Comparison of ENCODE assay signal across 27 cellular contexts in genomic region chr10:1301138-1301537, GRCh38.
DNase-seq lines count a peak whose midpoint lies in the region; ATAC-seq, FAIRE-seq and TF ChIP-seq lines count a peak whose summit lies in the region.
"Had no signal": no experiment of that assay in that cellular context is flagged by ENCODE, and none has a peak within 500 bp of the region (broad histone marks: within the 10 kb centered on the region; RNA-seq: fewer than 3 reads in every experiment).

No MANE protein-coding gene starts in this region.

- no peak overlapping the region for H3K4me2 ChIP-seq in DOHH2 (ENCODE audit: low read length)
- H3K4me2 ChIP-seq: KMS-11 had no signal

- H3K27ac ChIP-seq in A673 (ENCODE audit: low read depth, low read length, poor library complexity, severe bottlenecking) (no peak overlapping the region), DOHH2 (ENCODE audit: low read depth, low read length) (no peak overlapping the region)
- H3K27ac ChIP-seq: colonic mucosa, gastrocnemius medialis, KMS-11, SK-N-MC, thoracic aorta, vagina, WERI-Rb-1 had no signal

- H3K4me3 ChIP-seq in A673 (ENCODE audit: low read depth, low read length, poor library complexity, severe bottlenecking) = no peak overlapping the region
- no peak overlapping the region for H3K4me3 ChIP-seq in DOHH2 (ENCODE audit: low read length)
- H3K4me3 ChIP-seq: colonic mucosa, gastrocnemius medialis, SK-N-MC, thoracic aorta, vagina had no signal

- TF ChIP-seq CTCF in A673 (conservative IDR thresholded peaks at IDR 0.05; ENCODE audit: low read depth, low read length) (peak; percentile 17; the same call in 1 of the 2 replicates), DOHH2 (IDR thresholded peaks at IDR 0.05; ENCODE audit: low read depth, low read length, poor library complexity, severe bottlenecking) (peak; percentile 24)

- H3K79me2 ChIP-seq in DOHH2 (ENCODE audit: control insufficient read depth, low read length) = no peaks in the 10 kb centered on the region

- no peak for ATAC-seq in HG02870 (IDR thresholded peaks at IDR 0.05; ENCODE audit: unreplicated experiment)
- ATAC-seq in HG03159 (IDR thresholded peaks at IDR 0.05; ENCODE audit: unreplicated experiment) = no peak
- no peak for ATAC-seq in HG02763 (IDR thresholded peaks at IDR 0.05; ENCODE audit: unreplicated experiment)
- ATAC-seq: effector memory CD8-positive, alpha-beta T cell; esophagus mucosa; gastrocnemius medialis; left ventricle myocardium superior; natural killer cell had no signal

- BruUV-seq in A673 (replicated peaks; lab: Mats Ljungman, UMichigan) = no TSS peak

- H4K20me1 ChIP-seq in DOHH2 (ENCODE audit: control insufficient read depth, insufficient read depth, low read depth, low read length) = no peaks in the 10 kb centered on the region

- POLR2A ChIA-PET in A673 (lab: Charles Lee; ENCODE audit: low non-redundant PET) = no interaction called here

- no peaks in the 10 kb centered on the region for H3K4me1 ChIP-seq in A673 (ENCODE audit: insufficient read depth, low read length, poor library complexity, severe bottlenecking)
- peaks cover 7% of the 10 kb centered on the region; the same call in 1 of the 2 replicates for H3K4me1 ChIP-seq in DOHH2 (ENCODE audit: control insufficient read depth, low read length)
- H3K4me1 ChIP-seq: colonic mucosa, gastrocnemius medialis, vagina had no signal

- DNase-seq in A673 (ENCODE audit: low spot score) = no peak
- peak; percentile 1 for DNase-seq in NCI-H748 treated with DMSO at 0.1 percent for 48 hours (lab: John Stamatoyannopoulos, UW)
- DNase-seq in frontal cortex (ENCODE audit: low spot score in 2 of 2) = no peak
- no peak for DNase-seq in kidney tubule cell (ENCODE audit: low spot score)
- DNase-seq: activated naive CD4-positive, alpha-beta T cell treated with anti-CD3 and anti-CD28 coated beads, Interleukin-2, amount 10 ng/mL, durations not matched to agents 7 days and 5 days; amniotic stem cell; colonic mucosa; effector memory CD8-positive, alpha-beta T cell; gastrocnemius medialis; left ventricle myocardium superior; natural killer cell; NCI-H1092; retina; stimulated activated CD4-positive, alpha-beta T cell treated with anti-CD3 and anti-CD28 coated beads, Interleukin-12 subunit alpha, Interleukin-12 subunit beta, amount 100 ng/mL, for 4 hours; stimulated activated CD4-positive, alpha-beta T cell treated with anti-CD3 and anti-CD28 coated beads, Interleukin-4, amount 100 ng/mL, for 24 hours; stimulated activated naive CD4-positive, alpha-beta T cell; WERI-Rb-1 had no signal

- intact Hi-C loops in A673 (cut with micrococcal nuclease; ENCODE audit: unreplicated experiment) = no loop called here

- H3K9me3 ChIP-seq in A673 (ENCODE audit: low read depth, low read length, poor library complexity, severe bottlenecking) (no peaks in the 10 kb centered on the region), DOHH2 (ENCODE audit: control insufficient read depth, insufficient read depth, low read length) (no peaks in the 10 kb centered on the region)
- H3K9me3 ChIP-seq: colonic mucosa, gastrocnemius medialis, thoracic aorta, vagina had no signal

- CTCF ChIA-PET in A673 (lab: Charles Lee) = no interaction called here

- no peaks in the 10 kb centered on the region for H3K9me2 ChIP-seq in DOHH2 (replicated peaks; ENCODE audit: control insufficient read depth, low read length)

- peak; percentile 28 for FAIRE-seq in frontal cortex (lab: Jason Lieb, UNC)
- FAIRE-seq: D721Med had no signal

- H3F3A ChIP-seq in DOHH2 (ENCODE audit: control insufficient read depth, insufficient read depth) = no peaks in the 10 kb centered on the region

- H3K36me3 ChIP-seq in A673 (ENCODE audit: insufficient read depth, low read length, poor library complexity, severe bottlenecking) = no peaks in the 10 kb centered on the region
- no peaks in the 10 kb centered on the region for H3K36me3 ChIP-seq in DOHH2 (ENCODE audit: control insufficient read depth, low read length)
- H3K36me3 ChIP-seq: colonic mucosa, gastrocnemius medialis, thoracic aorta, vagina, WERI-Rb-1 had no signal

- H3K27me3 ChIP-seq in A673 (replicated peaks; ENCODE audit: insufficient read depth, low read depth, low read length, poor library complexity) (peaks cover 56% of the 10 kb centered on the region), DOHH2 (ENCODE audit: control insufficient read depth, low read length) (0 out of 2 replicates have a peak, but pooled peaks cover 3% of the 10 kb centered on the region)
- H3K27me3 ChIP-seq: colonic mucosa, gastrocnemius medialis, vagina had no signal
